21 cellular contexts compared by ENCODE assay signal in the genomic region with DNA sequence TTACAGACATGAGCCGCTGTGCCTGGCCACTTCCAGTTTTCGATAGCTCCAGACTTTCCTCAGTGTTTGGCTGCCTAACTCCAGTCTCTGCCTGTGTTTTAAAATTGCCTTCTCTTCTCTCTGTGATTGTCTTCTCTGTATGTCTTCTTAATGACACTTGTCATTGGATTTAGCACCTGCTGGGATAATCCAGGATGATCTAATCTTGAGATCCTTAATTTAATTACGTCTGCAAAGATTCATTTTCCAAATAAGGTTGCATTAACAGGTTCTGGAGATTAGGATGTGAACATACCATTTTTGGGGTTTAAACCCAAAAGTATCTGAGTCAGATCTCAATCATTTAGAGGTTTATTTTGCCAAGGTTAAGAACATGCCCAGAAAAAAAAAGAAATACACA.
DNase-seq lines count a peak whose midpoint lies in the region; ATAC-seq and TF ChIP-seq lines count a peak whose summit lies in the region.
"Had no signal": no experiment of that assay in that cellular context is flagged by ENCODE, and none has a peak within 500 bp of the region (broad histone marks: within the 10 kb centered on the region; RNA-seq: fewer than 3 reads in every experiment).

No MANE protein-coding gene starts in this region.

- POLR2A ChIA-PET in A673 (lab: Charles Lee; ENCODE audit: low non-redundant PET), result no interaction called here

- 87 to 94% (median 88%) methylated on average over 3 of the region's 3 CpGs for WGBS in spleen, 5 donors
- WGBS in heart left ventricle, 4 donors, result 88 to 91% (median 89%) methylated on average over 3 of the region's 3 CpGs

- H3K9me3 ChIP-seq in A673 (ENCODE audit: low read depth, low read length, poor library complexity, severe bottlenecking) (no peaks in the 10 kb centered on the region), spleen (no peaks in the 10 kb centered on the region), heart left ventricle (peaks cover 0 to 5% (median 0%) of the 10 kb centered on the region in 12 donors)
- H3K9me3 ChIP-seq: A549, Caco-2 had no signal

- DNase-seq in A673 (ENCODE audit: low spot score), result peak; percentile 3
- DNase-seq in NCI-H524 (lab: John Stamatoyannopoulos, UW), result peak; percentile 65 to 81
- peak; percentile 83 for DNase-seq in NCI-H82 treated with DMSO at 0.1 percent for 48 hours (lab: John Stamatoyannopoulos, UW; ENCODE audit: unreplicated experiment)
- DNase-seq in fibroblast of peridontal ligament (ENCODE audit: extremely low read depth), result peak; percentile 42
- no peak for DNase-seq in stimulated activated CD8-positive, alpha-beta memory T cell treated with anti-CD3 and anti-CD28 coated beads, Interleukin-4, amount 100 ng/mL, for 48 hours
- no peak for DNase-seq in G401 (ENCODE audit: low spot score)
- no peak for DNase-seq in spleen
- no peak for DNase-seq in heart left ventricle
- DNase-seq: 8988T; Caco-2; CD4-positive, CD25-positive, alpha-beta regulatory T cell; CD8-positive, alpha-beta T cell; DMS 273 treated with DMSO at 0.1 percent for 48 hours; DMS79; EL; GF-D8; GOT3; HFFc6 had no signal

- H3K27ac ChIP-seq in A673 (ENCODE audit: low read depth, low read length, poor library complexity, severe bottlenecking) (no peak overlapping the region), spleen (no peak overlapping the region), heart left ventricle (no peak overlapping the region)
- H3K27ac ChIP-seq: A549, C4-2B had no signal

- TF ChIP-seq POLR2A in spleen (IDR thresholded peaks at IDR 0.05) (no peak), heart left ventricle (IDR thresholded peaks at IDR 0.05) (no peak)

- in situ Hi-C loops in G401 (cut with HindIII; ENCODE audit: low sequenced_read_pairs), result no loop called here

- no peak overlapping the region for H3K4me3 ChIP-seq in A673 (ENCODE audit: low read depth, low read length, poor library complexity, severe bottlenecking)
- H3K4me3 ChIP-seq in spleen, result no peak overlapping the region
- no peak overlapping the region for H3K4me3 ChIP-seq in heart left ventricle
- H3K4me3 ChIP-seq: A549, HAP-1 had no signal

- no peak for TF ChIP-seq CTCF in A673 (conservative IDR thresholded peaks at IDR 0.05; ENCODE audit: low read depth, low read length)
- no peak for TF ChIP-seq CTCF in spleen (IDR thresholded peaks at IDR 0.05 in 8 of 11, conservative IDR thresholded peaks at IDR 0.05 in 3 of 11)
- TF ChIP-seq CTCF in heart left ventricle (IDR thresholded peaks at IDR 0.05), result no peak

- H3K4me1 ChIP-seq in A673 (ENCODE audit: insufficient read depth, low read length, poor library complexity, severe bottlenecking), result no peaks in the 10 kb centered on the region
- H3K4me1 ChIP-seq in spleen, result no peaks in the 10 kb centered on the region
- H3K4me1 ChIP-seq in heart left ventricle, result peaks cover 0 to 9% (median 0%) of the 10 kb centered on the region in 12 donors
- H3K4me1 ChIP-seq: A549, HAP-1 had no signal

- H3K27me3 ChIP-seq in A673 (replicated peaks; ENCODE audit: insufficient read depth, low read depth, low read length, poor library complexity) (no peaks in the 10 kb centered on the region), spleen (replicated peaks in 1 of 7) (no peaks in the 10 kb centered on the region), heart left ventricle (no peaks in the 10 kb centered on the region)

- CTCF ChIA-PET in A673 (lab: Charles Lee), result interaction anchor here (0.7 kb wide), 1 partner anchor 338 kb away, joined by 3 read pairs; no protein-coding TSS in a partner anchor

- H3K36me3 ChIP-seq in A673 (ENCODE audit: insufficient read depth, low read length, poor library complexity, severe bottlenecking), result no peaks in the 10 kb centered on the region
- H3K36me3 ChIP-seq in spleen, result no peaks in the 10 kb centered on the region
- no peaks in the 10 kb centered on the region for H3K36me3 ChIP-seq in heart left ventricle
- H3K36me3 ChIP-seq: HAP-1 had no signal

- ATAC-seq in heart left ventricle, result no peak
- ATAC-seq: A549; CD8-positive, alpha-beta T cell had no signal

- BruUV-seq in A673 (replicated peaks; lab: Mats Ljungman, UMichigan), result no TSS peak

- intact Hi-C loops in A673 (cut with micrococcal nuclease; ENCODE audit: unreplicated experiment), result no loop called here
- intact Hi-C loops in spleen (cut with DNase I; ENCODE audit: low total_unique reads), result loop anchor here (5.0 kb wide), 1 partner anchor 335 kb away; no protein-coding TSS in a partner anchor
- intact Hi-C loops in heart left ventricle (cut with DNase I), result loop anchor here (5.0 to 10.0 kb wide), 8 partner anchors 52 to 745 kb away; partner anchors contain the start of gene PDZRN3 (in 3 of the 10)

Comparison
In these comparisons a context has a peak if more than half of its experiments do, and no peak if none do; other contexts are left out.
1. DNase-seq: peak in A673 (single experiment), NCI-H524 (2 of 2), NCI-H82 treated with DMSO at 0.1 percent for 48 hours (single experiment) and fibroblast of peridontal ligament (single experiment); none in stimulated activated CD8-positive, alpha-beta memory T cell treated with anti-CD3 and anti-CD28 coated beads, Interleukin-4, amount 100 ng/mL, for 48 hours (single experiment), G401 (single experiment), spleen (single experiment) and heart left ventricle (0 of 5).